ENCODE assay signal across 9 cellular contexts in the genomic region with DNA sequence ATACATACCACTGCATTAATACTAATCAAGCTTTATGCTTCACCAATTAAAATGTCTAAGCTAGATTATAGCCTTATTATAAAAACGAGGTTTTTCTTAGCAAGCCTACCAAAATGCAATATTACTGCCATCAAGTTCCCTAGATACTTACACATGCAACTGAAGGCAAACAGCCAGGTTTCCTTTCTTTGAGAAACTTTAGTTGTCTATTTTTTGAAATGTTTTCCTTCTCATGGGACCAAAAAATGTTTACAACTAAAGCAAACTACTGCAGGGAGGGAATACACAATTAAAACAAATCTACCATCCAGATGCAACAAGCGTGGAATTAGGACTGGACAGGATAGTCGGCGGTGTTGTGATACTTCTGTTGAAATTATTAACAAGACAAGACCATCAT. TPM values are rescaled to one million over a fixed set of nuclear protein-coding genes. Genes with fewer than 3 reads are reported as not detected.
A peak's percentile ranks its signal among the peaks of the same experiment; 100 is the strongest.
DNase-seq lines count a peak whose midpoint lies in the region; ATAC-seq and TF ChIP-seq lines count a peak whose summit lies in the region.
"Had no signal": no experiment of that assay in that cellular context is flagged by ENCODE, and none has a peak within 500 bp of the region (broad histone marks: within the 10 kb centered on the region; RNA-seq: fewer than 3 reads in every experiment).

No MANE protein-coding gene starts in this region.

- H3F3A ChIP-seq in PC-9 (ENCODE audit: insufficient read depth, low read depth): peaks cover 30% of the 10 kb centered on the region; the same call in 1 of the 2 replicates

- no peak for ATAC-seq in DND-41 (ENCODE audit: insufficient read depth, low read depth)
- ATAC-seq in GM19324 (IDR thresholded peaks at IDR 0.05; ENCODE audit: low FRiP score, unreplicated experiment): no peak

- no peaks in the 10 kb centered on the region for H3K9me2 ChIP-seq in PC-9 (ENCODE audit: insufficient read depth)

- BruUV-seq in PC-9 (replicated peaks; lab: Mats Ljungman, UMichigan): no TSS peak

- DNase-seq in DND-41 (no peak), PC-9 (peak in 1 of 2 experiments; percentile 10), epithelial cell of esophagus (ENCODE audit: low read depth) (no peak), SW480 (ENCODE audit: low spot score) (no peak)
- no peak for DNase-seq in activated effector memory CD4-positive, alpha-beta T cell treated with Interleukin-2 at 50 U/mL for 16 hours
- no peak for DNase-seq in stimulated activated CD8-positive, alpha-beta memory T cell treated with anti-CD3 and anti-CD28 coated beads, Interleukin-4, amount 100 ng/mL, for 48 hours

- H2AFZ ChIP-seq in DND-41 (ENCODE audit: low read depth, low read length): no peak overlapping the region
- no peak overlapping the region for H2AFZ ChIP-seq in PC-9
- no peak overlapping the region for H2AFZ ChIP-seq in parathyroid adenoma

- POLR2A ChIA-PET in PC-9 (lab: Charles Lee; ENCODE audit: unreplicated experiment): interaction anchor here (0.8 kb wide), 1 partner anchor 144 kb away, joined by 8 read pairs; no protein-coding TSS in a partner anchor

- H3K27me3 ChIP-seq in DND-41 (ENCODE audit: insufficient read depth, low read length, poor library complexity) (no peaks in the 10 kb centered on the region), PC-9 (ENCODE audit: insufficient read depth, low read depth) (no peaks in the 10 kb centered on the region), parathyroid adenoma (ENCODE audit: control insufficient read depth, insufficient read depth, low read length) (no peaks in the 10 kb centered on the region)
- H3K27me3 ChIP-seq: neutrophil had no signal

- no peak for TF ChIP-seq CTCF in DND-41 (IDR thresholded peaks at IDR 0.05; ENCODE audit: borderline replicate concordance, extremely low read depth, low read length, poor library complexity, severe bottlenecking)
- no peak for TF ChIP-seq CTCF in PC-9 (conservative IDR thresholded peaks at IDR 0.05)
- TF ChIP-seq CTCF in epithelial cell of esophagus (IDR thresholded peaks at IDR 0.05; ENCODE audit: insufficient read depth, low read depth, low read length, missing control alignments): no peak
- no peak for TF ChIP-seq CTCF in parathyroid adenoma (IDR thresholded peaks at IDR 0.05)

- peaks cover 70% of the 10 kb centered on the region for H3K79me2 ChIP-seq in DND-41 (ENCODE audit: insufficient read depth, low read length)
- H3K79me2 ChIP-seq in PC-9 (ENCODE audit: low read depth): peaks cover 70% of the 10 kb centered on the region
- peaks cover 3% of the 10 kb centered on the region for H3K79me2 ChIP-seq in parathyroid adenoma

- peak overlapping the region; percentile 92 to 93; a peak in 3 of 4 replicates for H3K4me3 ChIP-seq in DND-41 (ENCODE audit: low read depth in 1 of 2, low read length in 2 of 2)
- peak overlapping the region; percentile 74 for H3K4me3 ChIP-seq in PC-9
- peak overlapping the region; percentile 88 for H3K4me3 ChIP-seq in epithelial cell of esophagus (ENCODE audit: low read length)
- H3K4me3 ChIP-seq in parathyroid adenoma (ENCODE audit: low read depth, low read length): peak overlapping the region; percentile 88

- H3K9me3 ChIP-seq in DND-41 (ENCODE audit: insufficient read depth, low read length, severe bottlenecking) (no peaks in the 10 kb centered on the region), PC-9 (ENCODE audit: insufficient read depth, low read depth) (no peaks in the 10 kb centered on the region), parathyroid adenoma (ENCODE audit: control insufficient read depth, low read length) (no peaks in the 10 kb centered on the region)
- H3K9me3 ChIP-seq: neutrophil had no signal

- CTCF ChIA-PET in PC-9 (lab: Charles Lee): no interaction called here

- intact Hi-C loops in PC-9 (cut with micrococcal nuclease; ENCODE audit: unreplicated experiment): loop anchor here (5.0 to 10.0 kb wide), 2 partner anchors 72 to 144 kb away; no protein-coding TSS in a partner anchor

- H3K9ac ChIP-seq in DND-41 (ENCODE audit: low read depth, low read length): peak overlapping the region; percentile 94
- H3K9ac ChIP-seq in parathyroid adenoma: no peak overlapping the region

- H3K36me3 ChIP-seq in DND-41 (ENCODE audit: insufficient read depth, low read length): peaks cover 31% of the 10 kb centered on the region
- H3K36me3 ChIP-seq in PC-9 (ENCODE audit: low read depth): peaks cover 48% of the 10 kb centered on the region
- no peaks in the 10 kb centered on the region for H3K36me3 ChIP-seq in parathyroid adenoma (ENCODE audit: control insufficient read depth, insufficient read depth, low read length)
- H3K36me3 ChIP-seq: neutrophil had no signal

- peak overlapping the region; percentile 98 for H3K27ac ChIP-seq in DND-41 (ENCODE audit: low read length)
- peak overlapping the region; percentile 98; the same call in 1 of the 2 replicates for H3K27ac ChIP-seq in PC-9
- no peak overlapping the region for H3K27ac ChIP-seq in parathyroid adenoma

- H4K20me1 ChIP-seq in DND-41 (ENCODE audit: insufficient read depth, low read length) (peaks cover 40% of the 10 kb centered on the region), PC-9 (ENCODE audit: insufficient read depth) (peaks cover 39% of the 10 kb centered on the region)

- peaks cover 60% of the 10 kb centered on the region for H3K4me1 ChIP-seq in DND-41 (ENCODE audit: insufficient read depth, low read length)
- H3K4me1 ChIP-seq in PC-9 (replicated peaks; ENCODE audit: insufficient read depth): peaks cover 64% of the 10 kb centered on the region
- no peaks in the 10 kb centered on the region for H3K4me1 ChIP-seq in parathyroid adenoma

- H3K4me2 ChIP-seq in DND-41 (ENCODE audit: insufficient read depth, low read length) (peak overlapping the region; percentile 89), PC-9 (peak overlapping the region; percentile 83), parathyroid adenoma (ENCODE audit: low read length) (peak overlapping the region; percentile 77)

RNA-seq across cellular contexts. Expression of a gene that starts 1.3 kb away (rescaled TPM):
- 36.5 and 37.9 TPM in 2 replicates for total RNA-seq in PC-9 (2021)
